Comparison of ENCODE assay signal across 1 cellular context in the genomic region with DNA sequence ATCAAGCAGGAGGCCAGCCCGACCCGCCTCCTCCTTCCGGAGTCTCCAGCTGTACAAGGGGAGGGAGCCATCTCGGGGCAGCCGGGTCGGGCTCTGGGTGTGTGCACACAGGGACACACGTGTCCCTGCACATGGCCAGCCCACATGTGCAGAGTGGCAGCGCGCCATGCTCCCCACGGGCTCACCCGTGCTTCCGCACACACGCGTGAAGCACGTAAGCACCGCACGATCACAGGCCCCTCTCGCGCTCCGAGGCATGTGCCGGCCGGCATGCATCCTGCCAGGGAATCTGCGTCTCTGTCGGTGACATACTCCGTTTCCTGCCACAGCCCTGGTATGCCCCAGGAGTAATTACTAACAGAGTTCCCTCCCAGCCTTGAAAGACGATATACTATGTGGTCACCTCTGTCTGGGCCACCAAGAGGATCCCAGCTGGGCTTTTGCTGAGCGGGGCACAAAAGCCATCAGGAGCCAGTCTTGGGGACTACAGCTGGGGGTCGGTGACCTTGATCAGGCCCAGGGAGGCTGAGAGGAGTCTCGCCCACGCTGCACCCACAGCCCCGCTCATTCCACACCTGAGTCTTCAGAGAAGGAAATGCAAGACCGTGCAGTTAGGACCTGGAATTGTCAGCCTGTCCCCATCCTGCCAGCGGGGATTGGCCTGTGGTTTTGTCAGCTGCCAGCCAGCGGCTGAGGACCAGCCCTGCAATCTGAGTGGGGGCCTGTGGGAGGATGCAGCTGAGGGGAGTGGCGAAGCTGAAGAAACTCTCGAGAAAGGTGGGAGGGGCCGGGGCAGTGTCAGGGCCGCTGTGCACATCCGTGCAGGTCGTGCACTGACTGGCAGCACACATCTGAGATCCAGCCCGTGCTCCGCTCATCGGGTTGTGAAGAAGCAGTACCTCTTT.
TF ChIP-seq lines count a peak whose summit lies in the region.

No MANE protein-coding gene starts in this region.

TF ChIP-seq in GM23338, 12 proteins besides CTCF, POLR2A, EP300 and RAD21:
- no peak for TF ChIP-seq EZH2phosphoT487 (IDR thresholded peaks at IDR 0.05; ENCODE audit: unreplicated experiment)
